8 cellular contexts compared by ENCODE assay signal in genomic region chr22:42959472-42960145, GRCh38. TPM values are rescaled to one million over a fixed set of nuclear protein-coding genes. Genes with fewer than 3 reads are reported as not detected.
A peak's percentile ranks its signal among the peaks of the same experiment; 100 is the strongest.
DNase-seq lines count a peak whose midpoint lies in the region; ATAC-seq and TF ChIP-seq lines count a peak whose summit lies in the region.

No MANE protein-coding gene starts in this region.

- ATAC-seq in GM21381 (IDR thresholded peaks at IDR 0.05; ENCODE audit: unreplicated experiment) = no peak

- TF ChIP-seq CTCF in OCI-LY3 (IDR thresholded peaks at IDR 0.05; ENCODE audit: low read depth, low read length) (no peak), foreskin fibroblast (IDR thresholded peaks at IDR 0.05; ENCODE audit: low read depth, low read length) (no peak)

- no peaks in the 10 kb centered on the region for H3K27me3 ChIP-seq in OCI-LY3 (ENCODE audit: low read depth, low read length)
- no peaks in the 10 kb centered on the region for H3K27me3 ChIP-seq in mucosa of stomach (ENCODE audit: control insufficient read depth, insufficient read depth, low read length)

- peak overlapping the region; percentile 71 for H3K4me2 ChIP-seq in OCI-LY3 (ENCODE audit: low read length)

- H3K27ac ChIP-seq in OCI-LY3 (ENCODE audit: low read length) = no peak overlapping the region

- peaks cover 3% of the 10 kb centered on the region for H4K20me1 ChIP-seq in OCI-LY3 (ENCODE audit: insufficient read depth, low read length)

- H3K36me3 ChIP-seq in OCI-LY3 (replicated peaks; ENCODE audit: low read depth, low read length) (peaks cover 18% of the 10 kb centered on the region), mucosa of stomach (ENCODE audit: control insufficient read depth, insufficient read depth, low read length) (no peaks in the 10 kb centered on the region)

- 0 out of 2 replicates have a peak overlapping the region, but pooled peaks have one; percentile 1 for H3K9ac ChIP-seq in OCI-LY3 (ENCODE audit: low read length)
- H3K9ac ChIP-seq in mucosa of stomach (ENCODE audit: low read length) = peak overlapping the region; percentile 29

- H2AFZ ChIP-seq in OCI-LY3 (ENCODE audit: low read depth, low read length) = no peak overlapping the region

- H3K9me3 ChIP-seq in OCI-LY3 (ENCODE audit: insufficient read depth, low read length) = no peaks in the 10 kb centered on the region; the same call in 1 of the 2 replicates
- no peaks in the 10 kb centered on the region for H3K9me3 ChIP-seq in mucosa of stomach (ENCODE audit: control insufficient read depth, low read length)

- peak; percentile 59 for DNase-seq in EL
- DNase-seq in dermis blood vessel endothelial cell = peak; percentile 98
- no peak for DNase-seq in effector CD4-positive, alpha-beta T cell
- no peak for DNase-seq in foreskin fibroblast
- no peak for DNase-seq in medulla oblongata (ENCODE audit: extremely low spot score)

- H3K4me1 ChIP-seq in OCI-LY3 (ENCODE audit: low read length) = peaks cover 51% of the 10 kb centered on the region
- H3K4me1 ChIP-seq in mucosa of stomach (ENCODE audit: control insufficient read depth, insufficient read depth, low read length) = peaks cover 40% of the 10 kb centered on the region

- H3K79me2 ChIP-seq in OCI-LY3 (ENCODE audit: low read length) = peaks cover 57% of the 10 kb centered on the region

- H3K4me3 ChIP-seq in OCI-LY3 (ENCODE audit: low read length) = peak overlapping the region; percentile 45
- H3K4me3 ChIP-seq in mucosa of stomach (ENCODE audit: low read length) = peak overlapping the region; percentile 4
- H3K4me3 ChIP-seq in foreskin fibroblast (ENCODE audit: low read depth in 1 of 2, low read length in 2 of 2) = no peak overlapping the region

RNA-seq across cellular contexts. Expression of gene PACSIN2, which starts 55.3 kb away (rescaled TPM):
- 68.9 and 93.6 TPM in 2 replicates for total RNA-seq in dermis blood vessel endothelial cell

Comparison
In these comparisons a context has a peak if more than half of its experiments do, and no peak if none do; other contexts are left out.
1. DNase-seq: peak in EL (single experiment) and dermis blood vessel endothelial cell (single experiment); none in effector CD4-positive, alpha-beta T cell (single experiment), foreskin fibroblast (0 of 2) and medulla oblongata (single experiment).
2. H3K4me3 ChIP-seq: peak in OCI-LY3 (single experiment) and mucosa of stomach (single experiment); none in foreskin fibroblast (0 of 2).